Comparison of ENCODE assay signal across 8 cellular contexts in genomic region chr6:116217069-116217468, GRCh38. TPM values are rescaled to one million over a fixed set of nuclear protein-coding genes. Genes with fewer than 3 reads are reported as not detected.
A peak's percentile ranks its signal among the peaks of the same experiment; 100 is the strongest.
DNase-seq lines count a peak whose midpoint lies in the region; ATAC-seq and TF ChIP-seq lines count a peak whose summit lies in the region.

No MANE protein-coding gene starts in this region.

- no peak overlapping the region for H3K27ac ChIP-seq in transverse colon
- H3K27ac ChIP-seq in aorta (ENCODE audit: low read depth in 1 of 2, low read length in 2 of 2) = no peak overlapping the region

- H3K9me3 ChIP-seq in transverse colon (no peaks in the 10 kb centered on the region), aorta (ENCODE audit: control insufficient read depth, low read length) (no peaks in the 10 kb centered on the region)

- H3K27me3 ChIP-seq in transverse colon (no peaks in the 10 kb centered on the region), aorta (ENCODE audit: control insufficient read depth in 1 of 2, insufficient read depth in 2 of 2, low read length in 1 of 2) (no peaks in the 10 kb centered on the region)

- H3K36me3 ChIP-seq in transverse colon (no peaks in the 10 kb centered on the region), aorta (ENCODE audit: control insufficient read depth in 1 of 2, insufficient read depth in 2 of 2, low read length in 1 of 2) (peaks cover 0 to 3% of the 10 kb centered on the region in 2 donors)

- TF ChIP-seq POLR2A in transverse colon (IDR thresholded peaks at IDR 0.05) = no peak

- no peak overlapping the region for H3K4me3 Mint-ChIP-seq in CD14-positive monocyte

- TF ChIP-seq CTCF in CD14-positive monocyte (IDR thresholded peaks at IDR 0.05) = peak; percentile 40
- peak; percentile 29 to 46 (median 43) for TF ChIP-seq CTCF in transverse colon (IDR thresholded peaks at IDR 0.05)

- no peak for TF ChIP-seq EP300 in transverse colon (IDR thresholded peaks at IDR 0.05; ENCODE audit: low read depth)

- H3K4me1 ChIP-seq in transverse colon = no peaks in the 10 kb centered on the region
- no peaks in the 10 kb centered on the region for H3K4me1 ChIP-seq in aorta (ENCODE audit: control insufficient read depth in 1 of 2, insufficient read depth in 2 of 2, low read length in 2 of 2)

- H3K27me3 Mint-ChIP-seq in CD14-positive monocyte (ENCODE audit: low read depth in 3 of 3) = no peaks in the 10 kb centered on the region

- no peaks in the 10 kb centered on the region for H3K4me1 Mint-ChIP-seq in CD14-positive monocyte

- in situ Hi-C loops in transverse colon (cut with MboI; ENCODE audit: low pct_ligation_motif_present in 1 of 4, low pct_unique_long_range_greater_than_20kb in 1 of 4, low sequenced_read_pairs in 3 of 4) = no loop called here

- no peak overlapping the region for H3K27ac Mint-ChIP-seq in CD14-positive monocyte

- H3K4me3 ChIP-seq in transverse colon (no peak overlapping the region), aorta (ENCODE audit: low read length in 2 of 2) (no peak overlapping the region)

- WGBS in transverse colon (ENCODE audit: low coverage in 1 of 2), 2 donors = 0 to 12% methylated on average over 1 of the region's 1 CpG
- 7 to 14% methylated on average over 1 of the region's 1 CpG for WGBS in aorta, 2 donors

- peak; percentile 56 for ATAC-seq in GM18909 (IDR thresholded peaks at IDR 0.05; ENCODE audit: poor library complexity, unreplicated experiment)
- ATAC-seq in aorta (ENCODE audit: low FRiP score) = no peak

- H3K9me3 Mint-ChIP-seq in CD14-positive monocyte = no peaks in the 10 kb centered on the region

- no peak for DNase-seq in CD14-positive monocyte (ENCODE audit: low spot score)
- peak; percentile 91 for DNase-seq in NCI-H2029 treated with DMSO at 0.1 percent for 48 hours (lab: John Stamatoyannopoulos, UW)
- DNase-seq in astrocyte of the hippocampus (ENCODE audit: low read depth, low spot score) = peak; percentile 54
- peak; percentile 64 for DNase-seq in iris pigment epithelial cell (ENCODE audit: low read depth)
- no peak for DNase-seq in transverse colon
- DNase-seq in aorta = no peak
- DNase-seq in activated effector memory CD4-positive, alpha-beta T cell treated with Interleukin-2 at 50 U/mL for 16 hours = no peak

- peaks cover 0 to 9% of the 10 kb centered on the region in 2 donors for H3K36me3 Mint-ChIP-seq in CD14-positive monocyte

- intact Hi-C loops in CD14-positive monocyte (cut with micrococcal nuclease) (no loop called here), transverse colon (cut with DNase I; ENCODE audit: low total_unique reads) (no loop called here), aorta (cut with DNase I) (loop anchor here in 1 of 2 donors (5.0 kb wide), 2 partner anchors 35 to 320 kb away; partner anchors contain the start of gene TSPYL4)

RNA-seq across cellular contexts. Expression of gene TSPYL4, which starts 36.8 kb away (rescaled TPM):
- 1 to 10 TPM; 1.8 to 3.6 TPM for polyA plus RNA-seq in CD14-positive monocyte
- total RNA-seq in transverse colon = 1 to 10 TPM; 3.0 to 7.8 (median 6.4) TPM
- 10 to 100 TPM; 15.7 to 18.4 TPM for total RNA-seq in aorta
- 10 to 100 TPM; 10.5 to 19.1 TPM for polyA plus RNA-seq in aorta

Comparison
In these comparisons a context has a peak if more than half of its experiments do, and no peak if none do; other contexts are left out.
1. DNase-seq: peak in NCI-H2029 treated with DMSO at 0.1 percent for 48 hours (single experiment), astrocyte of the hippocampus (single experiment) and iris pigment epithelial cell (single experiment); none in CD14-positive monocyte (single experiment), transverse colon (single experiment), aorta (0 of 2) and activated effector memory CD4-positive, alpha-beta T cell treated with Interleukin-2 at 50 U/mL for 16 hours (single experiment).